Comparison of ENCODE assay signal across 8 cellular contexts in genomic region chr2:176814740-176815367, GRCh38.
DNase-seq lines count a peak whose midpoint lies in the region; ATAC-seq and TF ChIP-seq lines count a peak whose summit lies in the region.

No MANE protein-coding gene starts in this region.

- no peak overlapping the region for H3K27ac Mint-ChIP-seq in WTC11
- no peak overlapping the region for H3K27ac Mint-ChIP-seq in stimulated activated memory B cell treated with anti-CD40 and anti-IgM and Interleukin-4, amounts not matched to agents 10 μg/mL and 1 μg/mL and 100 μg/mL, for 72 hours

- ATAC-seq in GM18868 (IDR thresholded peaks at IDR 0.05; ENCODE audit: unreplicated experiment) (peak; percentile 61), WTC11 (no peak)
- no peak for ATAC-seq in stimulated activated memory B cell treated with anti-CD40 and anti-IgM and Interleukin-4, amounts not matched to agents 10 μg/mL and 1 μg/mL and 100 μg/mL, for 72 hours

- H3K27me3 Mint-ChIP-seq in WTC11 (ENCODE audit: low read depth), result no peaks in the 10 kb centered on the region; the same call in 1 of the 2 replicates
- H3K27me3 Mint-ChIP-seq in stimulated activated memory B cell treated with anti-CD40 and anti-IgM and Interleukin-4, amounts not matched to agents 10 μg/mL and 1 μg/mL and 100 μg/mL, for 72 hours, result peaks cover 9% of the 10 kb centered on the region

- POLR2A ChIA-PET in WTC11 (lab: Charles Lee), result no interaction called here

- peaks cover 61% of the 10 kb centered on the region for H3K4me1 Mint-ChIP-seq in WTC11
- H3K4me1 Mint-ChIP-seq in stimulated activated memory B cell treated with anti-CD40 and anti-IgM and Interleukin-4, amounts not matched to agents 10 μg/mL and 1 μg/mL and 100 μg/mL, for 72 hours, result no peaks in the 10 kb centered on the region

- in situ Hi-C loops in Caki2 (cut with HindIII; ENCODE audit: low pct_unique_long_range_greater_than_20kb, low sequenced_read_pairs), result no loop called here

- DNase-seq in Caki2 (ENCODE audit: low read depth) (peak; percentile 16), NCI-H1436 (lab: John Stamatoyannopoulos, UW) (peak; percentile 48), WTC11 (ENCODE audit: low spot score) (no peak), inferior parietal cortex (ENCODE audit: extremely low spot score) (peak; percentile 29), hepatic stellate cell (ENCODE audit: low spot score) (no peak), 8988T (no peak)

- H3K4me3 Mint-ChIP-seq in WTC11, result no peak overlapping the region
- H3K4me3 Mint-ChIP-seq in stimulated activated memory B cell treated with anti-CD40 and anti-IgM and Interleukin-4, amounts not matched to agents 10 μg/mL and 1 μg/mL and 100 μg/mL, for 72 hours, result no peak overlapping the region

- no peaks in the 10 kb centered on the region for H3K36me3 Mint-ChIP-seq in WTC11
- H3K36me3 Mint-ChIP-seq in stimulated activated memory B cell treated with anti-CD40 and anti-IgM and Interleukin-4, amounts not matched to agents 10 μg/mL and 1 μg/mL and 100 μg/mL, for 72 hours, result no peaks in the 10 kb centered on the region

- peaks cover 3% of the 10 kb centered on the region; the same call in 1 of the 2 replicates for H3K9me3 Mint-ChIP-seq in WTC11
- no peaks in the 10 kb centered on the region for H3K9me3 Mint-ChIP-seq in stimulated activated memory B cell treated with anti-CD40 and anti-IgM and Interleukin-4, amounts not matched to agents 10 μg/mL and 1 μg/mL and 100 μg/mL, for 72 hours

- peak; percentile 44 for TF ChIP-seq CTCF in WTC11 (IDR thresholded peaks at IDR 0.05)

- CTCF ChIA-PET in WTC11 (lab: Charles Lee), result interaction anchor here (0.6 to 6.1 kb wide), 36 partner anchors 10 to 674 kb away, joined by 3 to 117 read pairs (median 5); no protein-coding TSS in a partner anchor

TF ChIP-seq in WTC11, 78 proteins besides CTCF, POLR2A, EP300 and RAD21:
- TF ChIP-seq USF1 (CRISPR knock-in tag; IDR thresholded peaks at IDR 0.05), result no peak
- TF ChIP-seq, protein P1, sequence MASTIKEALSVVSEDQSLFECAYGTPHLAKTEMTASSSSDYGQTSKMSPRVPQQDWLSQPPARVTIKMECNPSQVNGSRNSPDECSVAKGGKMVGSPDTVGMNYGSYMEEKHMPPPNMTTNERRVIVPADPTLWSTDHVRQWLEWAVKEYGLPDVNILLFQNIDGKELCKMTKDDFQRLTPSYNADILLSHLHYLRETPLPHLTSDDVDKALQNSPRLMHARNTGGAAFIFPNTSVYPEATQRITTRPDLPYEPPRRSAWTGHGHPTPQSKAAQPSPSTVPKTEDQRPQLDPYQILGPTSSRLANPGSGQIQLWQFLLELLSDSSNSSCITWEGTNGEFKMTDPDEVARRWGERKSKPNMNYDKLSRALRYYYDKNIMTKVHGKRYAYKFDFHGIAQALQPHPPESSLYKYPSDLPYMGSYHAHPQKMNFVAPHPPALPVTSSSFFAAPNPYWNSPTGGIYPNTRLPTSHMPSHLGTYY (CRISPR knock-in tag; IDR thresholded peaks at IDR 0.05), result no peak
- TF ChIP-seq, protein P2, sequence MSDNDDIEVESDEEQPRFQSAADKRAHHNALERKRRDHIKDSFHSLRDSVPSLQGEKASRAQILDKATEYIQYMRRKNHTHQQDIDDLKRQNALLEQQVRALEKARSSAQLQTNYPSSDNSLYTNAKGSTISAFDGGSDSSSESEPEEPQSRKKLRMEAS (CRISPR knock-in tag; IDR thresholded peaks at IDR 0.05), result no peak
- TF ChIP-seq KAT7 (CRISPR knock-in tag; IDR thresholded peaks at IDR 0.05; ENCODE audit: borderline replicate concordance), result no peak
- TF ChIP-seq CBFB (CRISPR knock-in tag; IDR thresholded peaks at IDR 0.05; ENCODE audit: low read depth), result no peak
- no peak for TF ChIP-seq ZNF232 (CRISPR knock-in tag; IDR thresholded peaks at IDR 0.05)
- TF ChIP-seq, protein P3, sequence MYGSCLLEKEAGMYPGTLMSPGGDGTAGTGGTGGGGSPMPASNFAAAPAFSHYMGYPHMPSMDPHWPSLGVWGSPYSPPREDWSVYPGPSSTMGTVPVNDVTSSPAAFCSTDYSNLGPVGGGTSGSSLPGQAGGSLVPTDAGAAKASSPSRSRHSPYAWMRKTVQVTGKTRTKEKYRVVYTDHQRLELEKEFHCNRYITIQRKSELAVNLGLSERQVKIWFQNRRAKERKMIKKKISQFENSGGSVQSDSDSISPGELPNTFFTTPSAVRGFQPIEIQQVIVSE (CRISPR knock-in tag; IDR thresholded peaks at IDR 0.05; ENCODE audit: borderline replicate concordance), result no peak
- TF ChIP-seq GTF2I (CRISPR knock-in tag; conservative IDR thresholded peaks at IDR 0.05), result no peak
- no peak for TF ChIP-seq ETV6 (CRISPR knock-in tag; IDR thresholded peaks at IDR 0.05)
- no peak for TF ChIP-seq SOX15 (CRISPR knock-in tag; IDR thresholded peaks at IDR 0.05)
- no peak for TF ChIP-seq MXD4 (CRISPR knock-in tag; IDR thresholded peaks at IDR 0.05; ENCODE audit: borderline replicate concordance)
- no peak for TF ChIP-seq ATF1 (CRISPR knock-in tag; IDR thresholded peaks at IDR 0.05)
- TF ChIP-seq NR2C2 (CRISPR knock-in tag; IDR thresholded peaks at IDR 0.05), result no peak
- TF ChIP-seq GABPB1 (CRISPR knock-in tag; IDR thresholded peaks at IDR 0.05), result no peak
- no peak for TF ChIP-seq NFE2L1 (CRISPR knock-in tag; IDR thresholded peaks at IDR 0.05)
- TF ChIP-seq ZBTB21 (CRISPR knock-in tag; IDR thresholded peaks at IDR 0.05; ENCODE audit: borderline replicate concordance), result no peak

Comparison
In these comparisons a context has a peak if more than half of its experiments do, and no peak if none do; other contexts are left out.
1. DNase-seq: peak in Caki2 (single experiment), NCI-H1436 (single experiment) and inferior parietal cortex (single experiment); none in WTC11 (single experiment), hepatic stellate cell (single experiment) and 8988T (single experiment).